8 cellular contexts compared by ENCODE assay signal in the genomic region with DNA sequence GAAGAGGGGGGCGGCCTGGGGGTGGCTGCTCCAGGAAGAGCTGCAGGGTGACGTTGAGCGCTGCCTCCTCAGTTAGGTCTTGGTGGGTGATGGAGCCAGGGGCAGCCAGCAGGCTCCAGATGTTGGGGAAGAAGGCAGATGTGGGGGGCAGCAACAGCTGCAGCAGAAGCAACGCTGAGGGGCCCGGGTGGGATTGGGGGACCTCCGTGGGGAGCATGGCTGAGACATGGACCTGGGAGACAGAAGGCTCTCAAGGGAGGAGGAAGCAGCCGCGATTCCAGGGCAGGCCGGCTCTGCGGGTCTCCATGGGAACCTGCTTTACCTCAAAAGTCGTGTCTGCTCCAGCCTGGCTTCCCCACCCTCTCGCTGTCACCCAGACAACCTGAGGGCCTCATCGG. TPM values are rescaled to one million over a fixed set of nuclear protein-coding genes. Genes with fewer than 3 reads are reported as not detected.
DNase-seq lines count a peak whose midpoint lies in the region; ATAC-seq and TF ChIP-seq lines count a peak whose summit lies in the region.

No MANE protein-coding gene starts in this region.

- H3K9me3 Mint-ChIP-seq in activated CD8-positive, alpha-beta T cell treated with anti-CD3 and anti-CD28 coated beads for 36 hours, result no peaks in the 10 kb centered on the region

- intact Hi-C loops in Right ventricle myocardium inferior (cut with DNase I), result no loop called here
- intact Hi-C loops in cardiac septum (cut with DNase I), result no loop called here
- intact Hi-C loops in activated CD8-positive, alpha-beta T cell treated with anti-CD3 and anti-CD28 coated beads for 36 hours (cut with micrococcal nuclease), result no loop called here
- intact Hi-C loops in left lung (cut with DNase I), result no loop called here

- H3K27ac ChIP-seq in left lung, result peak overlapping the region; percentile 44 to 53

- DNase-seq in Right ventricle myocardium inferior (ENCODE audit: missing footprints) (peak; percentile 64), cardiac septum (ENCODE audit: low spot score) (no peak), left lung (peak in 1 of 2 donors; percentile 65), NOMO-1 treated with DMSO at 0.1 percent for 48 hours (lab: John Stamatoyannopoulos, UW; ENCODE audit: unreplicated experiment) (no peak), HPDE6-E6E7 (ENCODE audit: extremely low spot score) (no peak)
- no peak for DNase-seq in activated CD8-positive, alpha-beta T cell treated with anti-CD3 and anti-CD28 coated beads for 36 hours

- H3K4me1 ChIP-seq in left lung, result peaks cover 7 to 24% of the 10 kb centered on the region in 2 donors

- POLR2A ChIA-PET in activated CD8-positive, alpha-beta T cell treated with anti-CD3 and anti-CD28 coated beads for 36 hours (lab: Charles Lee), result interaction anchor here (1.6 to 1.7 kb wide), 2 partner anchors 11 to 194 kb away, joined by 3 to 5 read pairs; a partner anchor contains a TSS

- TF ChIP-seq CTCF in activated CD8-positive, alpha-beta T cell treated with anti-CD3 and anti-CD28 coated beads for 36 hours (IDR thresholded peaks at IDR 0.05), result no peak
- no peak for TF ChIP-seq CTCF in left lung (IDR thresholded peaks at IDR 0.05)

- H3K36me3 Mint-ChIP-seq in activated CD8-positive, alpha-beta T cell treated with anti-CD3 and anti-CD28 coated beads for 36 hours (ENCODE audit: low read depth), result peaks cover 21% of the 10 kb centered on the region

- CTCF ChIA-PET in activated CD8-positive, alpha-beta T cell treated with anti-CD3 and anti-CD28 coated beads for 36 hours (lab: Charles Lee), result interaction anchor here (5.5 kb wide), 1 partner anchor 14 kb away, joined by 34 read pairs; no protein-coding TSS in a partner anchor

- peak overlapping the region; percentile 73 for H3K27ac Mint-ChIP-seq in activated CD8-positive, alpha-beta T cell treated with anti-CD3 and anti-CD28 coated beads for 36 hours

- peak overlapping the region in 1 of 2 donors; percentile 3 for H3K4me3 ChIP-seq in left lung

- peaks cover 38% of the 10 kb centered on the region for H3K4me1 Mint-ChIP-seq in activated CD8-positive, alpha-beta T cell treated with anti-CD3 and anti-CD28 coated beads for 36 hours (ENCODE audit: low read depth)

- no peaks in the 10 kb centered on the region for H3K27me3 Mint-ChIP-seq in activated CD8-positive, alpha-beta T cell treated with anti-CD3 and anti-CD28 coated beads for 36 hours

- no peaks in the 10 kb centered on the region for H3K9me3 ChIP-seq in left lung

- H3K27me3 ChIP-seq in left lung, result no peaks in the 10 kb centered on the region

- peak; percentile 10 for ATAC-seq in Right ventricle myocardium inferior
- ATAC-seq in activated CD8-positive, alpha-beta T cell treated with anti-CD3 and anti-CD28 coated beads for 36 hours, result peak; percentile 21
- peak; percentile 52 for ATAC-seq in left lung
- ATAC-seq in GM19397 (IDR thresholded peaks at IDR 0.05; ENCODE audit: unreplicated experiment), result no peak
- ATAC-seq in HG02763 (IDR thresholded peaks at IDR 0.05; ENCODE audit: unreplicated experiment), result no peak

- peak overlapping the region; percentile 7 for H3K4me3 Mint-ChIP-seq in activated CD8-positive, alpha-beta T cell treated with anti-CD3 and anti-CD28 coated beads for 36 hours

- H3K36me3 ChIP-seq in left lung, result peaks cover 0 to 37% of the 10 kb centered on the region in 2 donors

RNA-seq across cellular contexts. Expression of a gene that starts 0.6 kb away (rescaled TPM):
- total RNA-seq in Right ventricle myocardium inferior (12.1 TPM), cardiac septum (21.5 TPM), left lung (1 to 10 TPM; 4.6 to 5.0 TPM)
- 1 to 10 TPM; 1.6 TPM for total RNA-seq in activated CD8-positive, alpha-beta T cell treated with anti-CD3 and anti-CD28 coated beads for 36 hours

RNA-seq across cellular contexts. Expression of a gene that starts 14.1 kb away (rescaled TPM):
- total RNA-seq in Right ventricle myocardium inferior, result 0.57 TPM
- total RNA-seq in cardiac septum, result 0.86 TPM
- 10 to 100 TPM; 13.6 to 18.7 TPM for total RNA-seq in activated CD8-positive, alpha-beta T cell treated with anti-CD3 and anti-CD28 coated beads for 36 hours
- 1 to 10 TPM; 1.3 to 3.9 TPM for total RNA-seq in left lung

RNA-seq across cellular contexts. Expression of a gene that starts 19.0 kb away (rescaled TPM):
- total RNA-seq in Right ventricle myocardium inferior (29.7 TPM), cardiac septum (35.0 TPM), left lung (100 to 1,000 TPM in 1 of 2 donors, 10 to 100 TPM in 1; 43.6 to 103 TPM)
- total RNA-seq in activated CD8-positive, alpha-beta T cell treated with anti-CD3 and anti-CD28 coated beads for 36 hours, result 100 to 1,000 TPM; 150 to 153 TPM

RNA-seq across cellular contexts. Expression of a gene that starts 30.2 kb away (rescaled TPM):
- total RNA-seq in Right ventricle myocardium inferior (24.6 TPM), cardiac septum (24.0 TPM), left lung (10 to 100 TPM; 38.7 to 51.5 TPM)
- 100 to 1,000 TPM; 117 to 120 TPM for total RNA-seq in activated CD8-positive, alpha-beta T cell treated with anti-CD3 and anti-CD28 coated beads for 36 hours

RNA-seq across cellular contexts. Expression of a gene that starts 36.8 kb away (rescaled TPM):
- 2.0 TPM for total RNA-seq in Right ventricle myocardium inferior
- 1.7 TPM for total RNA-seq in cardiac septum
- total RNA-seq in activated CD8-positive, alpha-beta T cell treated with anti-CD3 and anti-CD28 coated beads for 36 hours, result 100 to 1,000 TPM in 1 of 2 experiments, 10 to 100 TPM in 1; 96.9 to 105 TPM
- total RNA-seq in left lung, result 10 to 100 TPM in 1 of 2 donors, 1 to 10 TPM in 1; 9.7 to 20.0 TPM

Comparison
In these comparisons a context has a peak if more than half of its experiments do, and no peak if none do; other contexts are left out.
1. ATAC-seq: peak in Right ventricle myocardium inferior (single experiment), activated CD8-positive, alpha-beta T cell treated with anti-CD3 and anti-CD28 coated beads for 36 hours (single experiment) and left lung (single experiment); none in GM19397 (single experiment) and HG02763 (single experiment).